In genomic region chr2:11344956-11345671, GRCh38 we compare ENCODE assay signal across 8 cellular contexts. TPM values are rescaled to one million over a fixed set of nuclear protein-coding genes. Genes with fewer than 3 reads are reported as not detected.
A peak's percentile ranks its signal among the peaks of the same experiment; 100 is the strongest.
DNase-seq lines count a peak whose midpoint lies in the region; ATAC-seq and TF ChIP-seq lines count a peak whose summit lies in the region.

No MANE protein-coding gene starts in this region.

- H3K9me3 Mint-ChIP-seq in naive thymus-derived CD8-positive, alpha-beta T cell = no peaks in the 10 kb centered on the region

- H3K4me3 ChIP-seq in aorta (ENCODE audit: low read length in 2 of 2) = peak overlapping the region; percentile 94 to 96

- CTCF ChIA-PET in GM10248 (lab: Yijun Ruan, JAX) = interaction anchor here (1.1 to 2.0 kb wide), 8 partner anchors 9 to 213 kb away, joined by 3 to 6 read pairs (median 4); partner anchors contain the start of gene E2F6

- H3K27ac Mint-ChIP-seq in naive thymus-derived CD8-positive, alpha-beta T cell = peak overlapping the region in 9 of 10 donors; percentile 12 to 92 (median 81)

- no peak for TF ChIP-seq CTCF in GM10248 (IDR thresholded peaks at IDR 0.05; ENCODE audit: control extremely low read depth, extremely low read depth, low read depth, missing control alignments)

- no peaks in the 10 kb centered on the region for H3K36me3 ChIP-seq in aorta (ENCODE audit: control insufficient read depth in 1 of 2, insufficient read depth in 2 of 2, low read length in 1 of 2)

- no peaks in the 10 kb centered on the region for H3K27me3 ChIP-seq in aorta (ENCODE audit: control insufficient read depth in 1 of 2, insufficient read depth in 2 of 2, low read length in 1 of 2)

- H3K27me3 Mint-ChIP-seq in naive thymus-derived CD8-positive, alpha-beta T cell = no peaks in the 10 kb centered on the region

- WGBS in aorta, 2 donors = 1% methylated on average over 57 to 58 of the region's 58 CpGs

- no peaks in the 10 kb centered on the region for H3K4me1 ChIP-seq in aorta (ENCODE audit: control insufficient read depth in 1 of 2, insufficient read depth in 2 of 2, low read length in 2 of 2)

- H3K9me3 ChIP-seq in aorta (ENCODE audit: control insufficient read depth, low read length) = no peaks in the 10 kb centered on the region

- H3K27ac ChIP-seq in aorta (ENCODE audit: low read depth in 1 of 2, low read length in 2 of 2) = peak overlapping the region; percentile 77 to 94

- ATAC-seq in GM21360 (IDR thresholded peaks at IDR 0.05; ENCODE audit: unreplicated experiment) (peak; percentile 34), aorta (ENCODE audit: low FRiP score) (peak; percentile 85)
- peak; percentile 48 to 56 for ATAC-seq in naive thymus-derived CD8-positive, alpha-beta T cell

- intact Hi-C loops in aorta (cut with DNase I) = loop anchor here (5.0 to 10.0 kb wide), 4 partner anchors 47 to 190 kb away; partner anchors contain the start of gene SLC66A3 (in 1 of the 2)

- H3K36me3 Mint-ChIP-seq in naive thymus-derived CD8-positive, alpha-beta T cell = no peaks in the 10 kb centered on the region

- peaks cover 13 to 36% (median 27%) of the 10 kb centered on the region in 4 donors for H3K4me1 Mint-ChIP-seq in naive thymus-derived CD8-positive, alpha-beta T cell

- H3K4me3 Mint-ChIP-seq in naive thymus-derived CD8-positive, alpha-beta T cell = peak overlapping the region; percentile 78 to 94 (median 86)

- peak; percentile 63 for DNase-seq in COLO829 (ENCODE audit: low spot score)
- peak; percentile 51 to 56 for DNase-seq in Kasumi-1 (lab: John Stamatoyannopoulos, UW)
- peak; percentile 9 to 10 for DNase-seq in activated CD4-positive, alpha-beta T cell treated with anti-CD3 and anti-CD28 coated beads, Interleukin-2, amount 50 U/mL, for 4 hours
- peak; percentile 93 for DNase-seq in fibroblast of gingiva (ENCODE audit: low read depth)
- peak in 5 of 10 donors; percentile 8 to 55 (median 30) for DNase-seq in naive thymus-derived CD8-positive, alpha-beta T cell
- DNase-seq in aorta = peak; percentile 69 to 87
- no peak for DNase-seq in GM10248 (ENCODE audit: extremely low spot score)

- POLR2A ChIA-PET in naive thymus-derived CD8-positive, alpha-beta T cell (lab: Charles Lee) = interaction anchor here (0.7 to 2.1 kb wide), 4 partner anchors 190 to 215 kb away, joined by 4 to 13 read pairs (median 8); partner anchors contain the start of gene SLC66A3
- POLR2A ChIA-PET in GM10248 (lab: Yijun Ruan, JAX) = interaction anchor here (0.8 kb wide), 1 partner anchor 10 kb away, joined by 4 read pairs; no protein-coding TSS in a partner anchor

RNA-seq across cellular contexts. Expression of gene ROCK2, which starts 0.7 kb away (rescaled TPM):
- 10 to 100 TPM; 19.3 to 23.9 TPM for total RNA-seq in naive thymus-derived CD8-positive, alpha-beta T cell
- polyA plus RNA-seq in naive thymus-derived CD8-positive, alpha-beta T cell = 1 to 10 TPM; 6.1 to 7.6 (median 7.1) TPM
- total RNA-seq in aorta = 100 to 1,000 TPM in 1 of 2 donors, 10 to 100 TPM in 1; 97.9 to 119 TPM
- 10 to 100 TPM; 19.2 to 20.5 TPM for polyA plus RNA-seq in aorta

Comparison
In these comparisons a context has a peak if more than half of its experiments do, and no peak if none do; other contexts are left out.
1. ATAC-seq: peak in every context shown above with its lines; median percentile 85 in aorta; 52 in naive thymus-derived CD8-positive, alpha-beta T cell; 34 in GM21360.